In the genomic region with DNA sequence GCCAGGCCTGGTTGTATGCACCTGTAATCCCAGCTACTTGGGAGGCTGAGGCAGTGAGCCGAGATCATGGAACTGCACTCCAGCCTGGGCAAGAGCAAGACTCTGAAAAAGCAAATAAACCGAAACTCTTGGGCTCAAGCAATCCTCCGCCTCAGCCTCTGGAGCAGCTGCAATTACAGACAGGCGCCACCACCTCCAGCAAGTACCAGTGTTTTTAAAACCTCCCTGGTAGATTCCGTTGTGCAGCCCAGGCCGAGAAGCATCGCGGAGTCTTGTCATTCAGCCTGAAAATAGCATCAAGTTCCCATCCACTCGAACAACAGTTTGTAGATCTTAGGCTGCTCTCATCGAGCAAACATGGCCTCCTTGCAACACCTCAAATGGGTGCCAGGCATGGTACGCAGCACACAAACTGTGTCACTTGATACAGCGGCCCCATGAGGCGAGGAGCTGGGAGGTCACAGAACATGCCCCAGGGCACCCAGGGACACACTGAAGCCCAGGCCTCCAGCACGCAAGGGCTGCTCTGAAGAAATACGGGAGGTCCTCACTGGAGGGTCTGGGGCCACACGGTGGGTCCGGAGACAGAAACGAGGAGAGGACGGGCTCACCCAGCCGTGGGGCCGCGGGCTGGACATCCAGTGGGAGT, we compare ENCODE assay signal across 2 cellular contexts.
TF ChIP-seq lines count a peak whose summit lies in the region.

No MANE protein-coding gene starts in this region.

TF ChIP-seq in SK-N-SH, 30 proteins besides CTCF, POLR2A, EP300 and RAD21 (continued from another document):
- TF ChIP-seq, protein P1, sequence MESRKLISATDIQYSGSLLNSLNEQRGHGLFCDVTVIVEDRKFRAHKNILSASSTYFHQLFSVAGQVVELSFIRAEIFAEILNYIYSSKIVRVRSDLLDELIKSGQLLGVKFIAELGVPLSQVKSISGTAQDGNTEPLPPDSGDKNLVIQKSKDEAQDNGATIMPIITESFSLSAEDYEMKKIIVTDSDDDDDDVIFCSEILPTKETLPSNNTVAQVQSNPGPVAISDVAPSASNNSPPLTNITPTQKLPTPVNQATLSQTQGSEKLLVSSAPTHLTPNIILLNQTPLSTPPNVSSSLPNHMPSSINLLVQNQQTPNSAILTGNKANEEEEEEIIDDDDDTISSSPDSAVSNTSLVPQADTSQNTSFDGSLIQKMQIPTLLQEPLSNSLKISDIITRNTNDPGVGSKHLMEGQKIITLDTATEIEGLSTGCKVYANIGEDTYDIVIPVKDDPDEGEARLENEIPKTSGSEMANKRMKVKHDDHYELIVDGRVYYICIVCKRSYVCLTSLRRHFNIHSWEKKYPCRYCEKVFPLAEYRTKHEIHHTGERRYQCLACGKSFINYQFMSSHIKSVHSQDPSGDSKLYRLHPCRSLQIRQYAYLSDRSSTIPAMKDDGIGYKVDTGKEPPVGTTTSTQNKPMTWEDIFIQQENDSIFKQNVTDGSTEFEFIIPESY (IDR thresholded peaks at IDR 0.05; ENCODE audit: borderline replicate concordance, low read depth): no peak
- TF ChIP-seq RFX5 (IDR thresholded peaks at IDR 0.05; ENCODE audit: low read length): no peak
- TF ChIP-seq FOXM1 (IDR thresholded peaks at IDR 0.05; ENCODE audit: low read depth): no peak
- TF ChIP-seq TCF12 (IDR thresholded peaks at IDR 0.05): no peak
TF ChIP-seq in SK-N-SH: peak in this region for 0.

TF ChIP-seq in SK-N-SH treated with all-trans-retinoic acid at 6 μM for 48 hours, 23 proteins besides CTCF, POLR2A, EP300 and RAD21 (continued from another document):
- TF ChIP-seq PATZ1 (CRISPR knock-in tag; IDR thresholded peaks at IDR 0.05; ENCODE audit: borderline replicate concordance) (no peak), ZNF70 (CRISPR knock-in tag; IDR thresholded peaks at IDR 0.05) (no peak), ZC3H10 (CRISPR knock-in tag; IDR thresholded peaks at IDR 0.05) (no peak), ZFP30 (CRISPR knock-in tag; IDR thresholded peaks at IDR 0.05) (no peak), POU6F1 (CRISPR knock-in tag; IDR thresholded peaks at IDR 0.05; ENCODE audit: borderline replicate concordance, low read depth) (no peak), ESRRG (CRISPR knock-in tag; IDR thresholded peaks at IDR 0.05) (no peak), CSRNP3 (CRISPR knock-in tag; IDR thresholded peaks at IDR 0.05) (no peak), ZNF565 (CRISPR knock-in tag; conservative IDR thresholded peaks at IDR 0.05; ENCODE audit: low read depth) (no peak)
